In the genomic region with DNA sequence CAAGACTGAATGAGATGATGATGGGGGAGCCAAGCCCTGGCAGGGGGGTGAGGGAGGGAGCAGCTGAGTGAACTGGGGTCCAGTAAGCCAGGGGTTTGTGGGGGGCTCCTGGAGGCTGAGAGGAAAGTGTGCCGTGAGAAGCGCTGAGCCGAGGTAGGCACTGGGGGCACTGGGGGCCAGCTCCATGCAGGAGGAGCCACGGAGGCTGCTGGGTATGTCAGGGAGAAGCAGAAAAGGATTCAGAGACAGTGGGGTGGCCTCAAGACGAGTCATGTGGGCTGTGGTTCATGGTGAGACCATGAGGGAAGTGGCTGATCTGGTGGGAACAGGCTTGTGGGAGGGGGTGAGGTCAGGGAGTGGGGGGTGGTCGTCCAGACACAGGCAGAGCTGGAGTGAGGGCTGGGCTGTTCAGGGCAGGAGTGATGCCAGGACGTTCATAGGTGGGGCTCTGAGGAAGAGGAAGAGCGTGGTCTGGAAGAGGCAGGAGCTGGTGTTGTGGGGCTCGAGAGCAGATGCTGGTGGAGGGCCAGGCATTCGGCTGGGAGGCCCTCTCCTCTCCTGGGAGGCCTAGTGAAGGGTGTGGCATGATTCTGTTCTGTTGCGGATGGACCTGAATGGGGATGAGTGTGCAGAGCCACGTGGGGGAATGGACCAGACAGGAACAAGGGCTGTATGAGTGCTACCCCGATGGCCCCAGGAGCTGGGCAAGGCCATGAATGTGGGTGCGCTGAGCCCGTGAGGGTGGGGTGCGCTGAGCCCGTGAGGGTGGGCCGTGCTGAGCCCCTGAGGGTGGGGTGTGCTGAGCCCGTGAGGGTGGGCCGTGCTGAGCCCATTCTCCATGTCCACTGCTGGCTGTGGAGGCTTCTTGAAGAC, we compare ENCODE assay signal across 1 cellular context.
TF ChIP-seq lines count a peak whose summit lies in the region.

No MANE protein-coding gene starts in this region.

TF ChIP-seq in HepG2, 621 proteins besides CTCF, POLR2A, EP300 and RAD21 (continued from another document):
- TF ChIP-seq, protein P1, sequence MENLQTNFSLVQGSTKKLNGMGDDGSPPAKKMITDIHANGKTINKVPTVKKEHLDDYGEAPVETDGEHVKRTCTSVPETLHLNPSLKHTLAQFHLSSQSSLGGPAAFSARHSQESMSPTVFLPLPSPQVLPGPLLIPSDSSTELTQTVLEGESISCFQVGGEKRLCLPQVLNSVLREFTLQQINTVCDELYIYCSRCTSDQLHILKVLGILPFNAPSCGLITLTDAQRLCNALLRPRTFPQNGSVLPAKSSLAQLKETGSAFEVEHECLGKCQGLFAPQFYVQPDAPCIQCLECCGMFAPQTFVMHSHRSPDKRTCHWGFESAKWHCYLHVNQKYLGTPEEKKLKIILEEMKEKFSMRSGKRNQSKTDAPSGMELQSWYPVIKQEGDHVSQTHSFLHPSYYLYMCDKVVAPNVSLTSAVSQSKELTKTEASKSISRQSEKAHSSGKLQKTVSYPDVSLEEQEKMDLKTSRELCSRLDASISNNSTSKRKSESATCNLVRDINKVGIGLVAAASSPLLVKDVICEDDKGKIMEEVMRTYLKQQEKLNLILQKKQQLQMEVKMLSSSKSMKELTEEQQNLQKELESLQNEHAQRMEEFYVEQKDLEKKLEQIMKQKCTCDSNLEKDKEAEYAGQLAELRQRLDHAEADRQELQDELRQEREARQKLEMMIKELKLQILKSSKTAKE (CRISPR knock-in tag; IDR thresholded peaks at IDR 0.05; ENCODE audit: borderline replicate concordance): no peak
- TF ChIP-seq JARID2 (CRISPR knock-in tag; IDR thresholded peaks at IDR 0.05; ENCODE audit: insufficient replicate concordance): no peak
- TF ChIP-seq, protein P2, sequence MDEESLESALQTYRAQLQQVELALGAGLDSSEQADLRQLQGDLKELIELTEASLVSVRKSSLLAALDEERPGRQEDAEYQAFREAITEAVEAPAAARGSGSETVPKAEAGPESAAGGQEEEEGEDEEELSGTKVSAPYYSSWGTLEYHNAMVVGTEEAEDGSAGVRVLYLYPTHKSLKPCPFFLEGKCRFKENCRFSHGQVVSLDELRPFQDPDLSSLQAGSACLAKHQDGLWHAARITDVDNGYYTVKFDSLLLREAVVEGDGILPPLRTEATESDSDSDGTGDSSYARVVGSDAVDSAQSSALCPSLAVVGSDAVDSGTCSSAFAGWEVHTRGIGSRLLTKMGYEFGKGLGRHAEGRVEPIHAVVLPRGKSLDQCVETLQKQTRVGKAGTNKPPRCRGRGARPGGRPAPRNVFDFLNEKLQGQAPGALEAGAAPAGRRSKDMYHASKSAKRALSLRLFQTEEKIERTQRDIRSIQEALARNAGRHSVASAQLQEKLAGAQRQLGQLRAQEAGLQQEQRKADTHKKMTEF (CRISPR knock-in tag; IDR thresholded peaks at IDR 0.05): no peak
- no peak for TF ChIP-seq ZFP36L1 (CRISPR knock-in tag; IDR thresholded peaks at IDR 0.05)
- no peak for TF ChIP-seq ZFY (CRISPR knock-in tag; IDR thresholded peaks at IDR 0.05)
- no peak for TF ChIP-seq PRMT3 (CRISPR knock-in tag; IDR thresholded peaks at IDR 0.05; ENCODE audit: borderline replicate concordance, low read depth)
- TF ChIP-seq REPIN1 (CRISPR knock-in tag; IDR thresholded peaks at IDR 0.05; ENCODE audit: borderline replicate concordance, low read depth): no peak
- TF ChIP-seq ZNF883 (CRISPR knock-in tag; IDR thresholded peaks at IDR 0.05; ENCODE audit: not compliant biosample characterization): no peak
- no peak for TF ChIP-seq ZFP41 (CRISPR knock-in tag; IDR thresholded peaks at IDR 0.05; ENCODE audit: borderline replicate concordance)
- TF ChIP-seq, protein P3, sequence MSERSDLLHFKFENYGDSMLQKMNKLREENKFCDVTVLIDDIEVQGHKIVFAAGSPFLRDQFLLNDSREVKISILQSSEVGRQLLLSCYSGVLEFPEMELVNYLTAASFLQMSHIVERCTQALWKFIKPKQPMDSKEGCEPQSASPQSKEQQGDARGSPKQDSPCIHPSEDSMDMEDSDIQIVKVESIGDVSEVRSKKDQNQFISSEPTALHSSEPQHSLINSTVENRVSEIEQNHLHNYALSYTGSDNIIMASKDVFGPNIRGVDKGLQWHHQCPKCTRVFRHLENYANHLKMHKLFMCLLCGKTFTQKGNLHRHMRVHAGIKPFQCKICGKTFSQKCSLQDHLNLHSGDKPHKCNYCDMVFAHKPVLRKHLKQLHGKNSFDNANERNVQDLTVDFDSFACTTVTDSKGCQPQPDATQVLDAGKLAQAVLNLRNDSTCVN (CRISPR knock-in tag; IDR thresholded peaks at IDR 0.05; ENCODE audit: borderline replicate concordance): no peak
- TF ChIP-seq ZHX2 (IDR thresholded peaks at IDR 0.05; ENCODE audit: low read depth): no peak
- no peak for TF ChIP-seq ZHX2 (CRISPR knock-in tag; IDR thresholded peaks at IDR 0.05; ENCODE audit: borderline replicate concordance)
- no peak for TF ChIP-seq ZNF451 (CRISPR knock-in tag; IDR thresholded peaks at IDR 0.05)
- TF ChIP-seq HMGA1 (CRISPR knock-in tag; conservative IDR thresholded peaks at IDR 0.05): no peak
- no peak for TF ChIP-seq MTA1 (CRISPR knock-in tag; IDR thresholded peaks at IDR 0.05; ENCODE audit: borderline replicate concordance)
